ENCODE assay signal across 16 cellular contexts in genomic region chr19:48487544-48487943, GRCh38. TPM values are rescaled to one million over a fixed set of nuclear protein-coding genes. Genes with fewer than 3 reads are reported as not detected.
DNase-seq lines count a peak whose midpoint lies in the region; ATAC-seq and TF ChIP-seq lines count a peak whose summit lies in the region.
"Had no signal": no experiment of that assay in that cellular context is flagged by ENCODE, and none has a peak within 500 bp of the region (broad histone marks: within the 10 kb centered on the region; RNA-seq: fewer than 3 reads in every experiment).

No MANE protein-coding gene starts in this region.

- peaks cover 31% of the 10 kb centered on the region for H3K4me1 ChIP-seq in left ventricle myocardium inferior
- H3K4me1 ChIP-seq in vagina: peaks cover 36% of the 10 kb centered on the region

- ATAC-seq in Right ventricle myocardium superior (ENCODE audit: poor library complexity): no peak
- ATAC-seq: GM12878 had no signal

- peaks cover 2% of the 10 kb centered on the region for H3K27me3 Mint-ChIP-seq in chondrocyte (ENCODE audit: low read depth)
- H3K27me3 Mint-ChIP-seq in neural crest cell (ENCODE audit: low read depth): peaks cover 64% of the 10 kb centered on the region
- peaks cover 22% of the 10 kb centered on the region for H3K27me3 Mint-ChIP-seq in T-helper 2 cell treated with Interferon-gamma antibody and Interleukin-4, amounts not matched to agents 5 μg/mL and 100 μg/mL, for 36 hours (ENCODE audit: low read depth)

- H3K9me3 ChIP-seq in left ventricle myocardium inferior (replicated peaks): no peaks in the 10 kb centered on the region
- H3K9me3 ChIP-seq in vagina: no peaks in the 10 kb centered on the region

- DNase-seq in left ventricle myocardium inferior (no peak), Right ventricle myocardium superior (no peak), chondrocyte (ENCODE audit: low spot score) (no peak), neural crest cell (ENCODE audit: low read depth, low spot score) (no peak), vagina (ENCODE audit: extremely low spot score in 2 of 2) (no peak), NCI-H748 treated with DMSO at 0.1 percent for 48 hours (lab: John Stamatoyannopoulos, UW) (no peak)
- DNase-seq in T-helper 2 cell treated with Interferon-gamma antibody and Interleukin-4, amounts not matched to agents 5 μg/mL and 100 μg/mL, for 36 hours (ENCODE audit: low spot score): no peak
- DNase-seq in activated effector memory CD4-positive, alpha-beta T cell treated with Interleukin-2 at 50 U/mL for 16 hours: no peak
- DNase-seq: activated CD4-positive, alpha-beta T cell treated with anti-CD3 and anti-CD28 coated beads, Interleukin-2, amount 50 U/mL, for 4 hours; activated naive CD8-positive, alpha-beta T cell treated with anti-CD3 and anti-CD28 coated beads, Interleukin-2, amount 10 ng/mL, durations not matched to agents 7 days and 5 days; activated T-cell treated with anti-CD3 and anti-CD28 coated beads, Interleukin-2, amount 50 U/mL, for 24 hours; CD4-positive, alpha-beta memory T cell; effector memory CD4-positive, alpha-beta T cell; NCI-H187 treated with DMSO at 0.1 percent for 48 hours had no signal

- H3K9me3 Mint-ChIP-seq in chondrocyte (ENCODE audit: low read depth) (no peaks in the 10 kb centered on the region), neural crest cell (no peaks in the 10 kb centered on the region)
- no peaks in the 10 kb centered on the region for H3K9me3 Mint-ChIP-seq in T-helper 2 cell treated with Interferon-gamma antibody and Interleukin-4, amounts not matched to agents 5 μg/mL and 100 μg/mL, for 36 hours
- H3K9me3 Mint-ChIP-seq: activated naive CD8-positive, alpha-beta T cell treated with anti-CD3 and anti-CD28 coated beads, Interleukin-2, amount 10 ng/mL, durations not matched to agents 7 days and 5 days; activated T-cell treated with anti-CD3 and anti-CD28 coated beads, Interleukin-2, amount 50 U/mL, for 24 hours; CD4-positive, alpha-beta memory T cell had no signal

- TF ChIP-seq CTCF in left ventricle myocardium inferior (IDR thresholded peaks at IDR 0.05; ENCODE audit: borderline replicate concordance) (no peak), chondrocyte (IDR thresholded peaks at IDR 0.05) (no peak), neural crest cell (conservative IDR thresholded peaks at IDR 0.05) (no peak), vagina (IDR thresholded peaks at IDR 0.05) (no peak)

- H3K4me1 Mint-ChIP-seq in chondrocyte (ENCODE audit: low read depth) (peaks cover 55% of the 10 kb centered on the region), neural crest cell (peaks cover 35% of the 10 kb centered on the region)
- peaks cover 21% of the 10 kb centered on the region for H3K4me1 Mint-ChIP-seq in T-helper 2 cell treated with Interferon-gamma antibody and Interleukin-4, amounts not matched to agents 5 μg/mL and 100 μg/mL, for 36 hours (ENCODE audit: low read depth)

- H3K4me3 ChIP-seq in left ventricle myocardium inferior (no peak overlapping the region), vagina (no peak overlapping the region)
- H3K4me3 ChIP-seq: GM12878 had no signal

- H3K36me3 ChIP-seq in left ventricle myocardium inferior: no peaks in the 10 kb centered on the region
- no peaks in the 10 kb centered on the region for H3K36me3 ChIP-seq in vagina

- H3K27me3 ChIP-seq in left ventricle myocardium inferior (ENCODE audit: low read depth) (peaks cover 6% of the 10 kb centered on the region), vagina (no peaks in the 10 kb centered on the region)

- H3K27ac ChIP-seq in left ventricle myocardium inferior (replicated peaks) (peak overlapping the region; percentile 80), vagina (peak overlapping the region; percentile 31)

- H3K27ac Mint-ChIP-seq in chondrocyte (ENCODE audit: unreplicated experiment) (peak overlapping the region; percentile 95), neural crest cell (ENCODE audit: unreplicated experiment) (no peak overlapping the region)
- H3K27ac Mint-ChIP-seq in T-helper 2 cell treated with Interferon-gamma antibody and Interleukin-4, amounts not matched to agents 5 μg/mL and 100 μg/mL, for 36 hours: no peak overlapping the region
- H3K27ac Mint-ChIP-seq: activated naive CD8-positive, alpha-beta T cell treated with anti-CD3 and anti-CD28 coated beads, Interleukin-2, amount 10 ng/mL, durations not matched to agents 7 days and 5 days; activated T-cell treated with anti-CD3 and anti-CD28 coated beads, Interleukin-2, amount 50 U/mL, for 24 hours had no signal

- no peak for TF ChIP-seq POLR2A in vagina (IDR thresholded peaks at IDR 0.05)

- H3K4me3 Mint-ChIP-seq in chondrocyte (ENCODE audit: unreplicated experiment): no peak overlapping the region
- peak overlapping the region; percentile 43 for H3K4me3 Mint-ChIP-seq in neural crest cell
- no peak overlapping the region for H3K4me3 Mint-ChIP-seq in T-helper 2 cell treated with Interferon-gamma antibody and Interleukin-4, amounts not matched to agents 5 μg/mL and 100 μg/mL, for 36 hours
- H3K4me3 Mint-ChIP-seq: activated naive CD8-positive, alpha-beta T cell treated with anti-CD3 and anti-CD28 coated beads, Interleukin-2, amount 10 ng/mL, durations not matched to agents 7 days and 5 days; activated T-cell treated with anti-CD3 and anti-CD28 coated beads, Interleukin-2, amount 50 U/mL, for 24 hours; CD4-positive, alpha-beta memory T cell had no signal

- intact Hi-C loops in left ventricle myocardium inferior (cut with micrococcal nuclease): no loop called here
- intact Hi-C loops in Right ventricle myocardium superior (cut with DNase I): no loop called here
- intact Hi-C loops in vagina (cut with DNase I): no loop called here

- H3K36me3 Mint-ChIP-seq in chondrocyte (ENCODE audit: low read depth): no peaks in the 10 kb centered on the region
- peaks cover 6% of the 10 kb centered on the region for H3K36me3 Mint-ChIP-seq in neural crest cell (ENCODE audit: low read depth)
- H3K36me3 Mint-ChIP-seq in T-helper 2 cell treated with Interferon-gamma antibody and Interleukin-4, amounts not matched to agents 5 μg/mL and 100 μg/mL, for 36 hours (ENCODE audit: low read depth): no peaks in the 10 kb centered on the region
- H3K36me3 Mint-ChIP-seq: activated naive CD8-positive, alpha-beta T cell treated with anti-CD3 and anti-CD28 coated beads, Interleukin-2, amount 10 ng/mL, durations not matched to agents 7 days and 5 days; CD4-positive, alpha-beta memory T cell had no signal

RNA-seq across cellular contexts. Expression of gene CYTH2, which starts 18.4 kb away (rescaled TPM):
- total RNA-seq in left ventricle myocardium inferior: 32.1 TPM
- 29.8 TPM for total RNA-seq in Right ventricle myocardium superior
- total RNA-seq in chondrocyte: 68.7 to 76.7 TPM (median 69.9 TPM) in 3 replicates
- 172 and 196 TPM in 2 replicates for total RNA-seq in neural crest cell
- 87.2 TPM for total RNA-seq in vagina

RNA-seq across cellular contexts. Expression of gene LMTK3, which starts 24.1 kb away (rescaled TPM):
- 1.1 TPM for total RNA-seq in left ventricle myocardium inferior
- 0.70 TPM for total RNA-seq in Right ventricle myocardium superior
- 0.48 to 0.67 TPM (median 0.54 TPM) in 3 replicates for total RNA-seq in chondrocyte
- total RNA-seq in neural crest cell: 3.1 and 3.3 TPM in 2 replicates
- total RNA-seq in vagina: 1.7 TPM
- total RNA-seq: H4 had no signal

RNA-seq across cellular contexts. Expression of gene KCNJ14, which starts 32.2 kb away (rescaled TPM):
- total RNA-seq in left ventricle myocardium inferior: 0.27 TPM
- total RNA-seq in Right ventricle myocardium superior: 0.24 TPM
- total RNA-seq in chondrocyte: 0.90 to 1.1 TPM (median 0.95 TPM) in 3 replicates
- total RNA-seq in neural crest cell: 1.5 and 2.0 TPM in 2 replicates
- total RNA-seq in vagina: 3.7 TPM

RNA-seq across cellular contexts. Expression of gene GRWD1, which starts 41.8 kb away (rescaled TPM):
- total RNA-seq in left ventricle myocardium inferior (17.0 TPM), Right ventricle myocardium superior (16.9 TPM), chondrocyte (20.7 to 31.8 TPM (median 23.6 TPM) in 3 replicates), neural crest cell (52.1 and 56.1 TPM in 2 replicates), vagina (20.4 TPM)
